Comparison of ENCODE assay signal across 12 cellular contexts in the genomic region with DNA sequence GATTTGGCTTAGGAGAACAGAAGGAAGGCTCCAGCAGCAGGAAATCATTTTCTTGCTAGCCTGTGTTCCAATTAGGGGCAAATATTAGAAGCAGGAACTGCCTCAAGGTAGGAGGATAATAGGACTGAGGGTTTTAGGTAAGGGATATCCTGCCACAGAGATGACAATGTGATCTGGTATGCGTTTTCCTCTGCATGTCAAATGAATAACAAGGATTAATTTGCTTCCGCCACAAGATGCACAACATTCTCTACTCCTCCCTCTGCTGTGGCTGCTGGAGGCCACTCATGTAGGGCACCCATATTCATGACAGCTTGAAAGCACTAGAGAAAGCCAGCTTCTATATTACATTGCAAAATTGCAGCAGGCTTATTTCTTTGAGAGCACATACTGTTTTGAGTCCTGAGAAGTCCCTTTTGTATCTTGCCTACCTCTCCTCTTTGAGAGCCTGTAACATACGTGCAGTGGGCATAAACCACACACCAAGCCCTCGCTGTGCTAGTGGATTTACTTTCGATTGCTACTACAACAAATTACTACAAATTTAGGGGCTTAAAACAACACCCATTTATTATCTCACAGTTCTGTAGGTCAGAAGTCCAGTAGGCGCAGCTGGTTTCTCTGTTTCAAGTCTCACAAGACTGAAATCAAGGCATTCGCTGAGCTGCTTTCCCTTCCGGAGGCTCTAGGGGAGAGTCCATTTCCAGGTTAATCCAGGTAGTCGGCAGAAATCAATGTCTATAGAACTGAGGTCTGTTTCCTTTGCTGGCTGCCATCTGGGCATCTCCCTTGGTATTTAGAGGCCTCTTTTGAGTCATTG. TPM values are rescaled to one million over a fixed set of nuclear protein-coding genes. Genes with fewer than 3 reads are reported as not detected.
DNase-seq lines count a peak whose midpoint lies in the region; ATAC-seq, FAIRE-seq and TF ChIP-seq lines count a peak whose summit lies in the region.
"Had no signal": no experiment of that assay in that cellular context is flagged by ENCODE, and none has a peak within 500 bp of the region (broad histone marks: within the 10 kb centered on the region; RNA-seq: fewer than 3 reads in every experiment).

No MANE protein-coding gene starts in this region.

- no peak for TF ChIP-seq CTCF in kidney (IDR thresholded peaks at IDR 0.05; ENCODE audit: borderline replicate concordance, extremely low read depth, insufficient read depth)

- ATAC-seq in GM18868 (IDR thresholded peaks at IDR 0.05; ENCODE audit: unreplicated experiment), result no peak

- H3K36me3 Mint-ChIP-seq in activated T-cell treated with anti-CD3 and anti-CD28 coated beads, Interleukin-2, amount 50 U/mL, for 24 hours (ENCODE audit: low read depth), result peaks cover 4% of the 10 kb centered on the region

- peak overlapping the region; percentile 22 for H3K27ac Mint-ChIP-seq in activated T-cell treated with anti-CD3 and anti-CD28 coated beads, Interleukin-2, amount 50 U/mL, for 24 hours

- peaks cover 76% of the 10 kb centered on the region for H3K4me1 Mint-ChIP-seq in activated T-cell treated with anti-CD3 and anti-CD28 coated beads, Interleukin-2, amount 50 U/mL, for 24 hours (ENCODE audit: low read depth)

- FAIRE-seq in small intestine (lab: Jason Lieb, UNC) (no peak), kidney (lab: Jason Lieb, UNC) (no peak)

- H3K9me3 Mint-ChIP-seq in activated T-cell treated with anti-CD3 and anti-CD28 coated beads, Interleukin-2, amount 50 U/mL, for 24 hours, result peaks cover under 1% of the 10 kb centered on the region

- H3K27ac ChIP-seq in duodenal mucosa (ENCODE audit: low read depth, low read length), result no peak overlapping the region
- peak overlapping the region in 1 of 2 donors; percentile 12 for H3K27ac ChIP-seq in small intestine (ENCODE audit: low read depth in 1 of 2, low read length in 1 of 2)
- H3K27ac ChIP-seq in kidney (ENCODE audit: low read depth in 2 of 2, low read length in 2 of 2), result no peak overlapping the region
- H3K27ac ChIP-seq: parathyroid adenoma, thoracic aorta had no signal

- DNase-seq in activated T-cell treated with anti-CD3 and anti-CD28 coated beads, Interleukin-2, amount 50 U/mL, for 24 hours, result no peak
- DNase-seq in activated T-cell treated with anti-CD3 and anti-CD28 coated beads, Interleukin-2, amount 50 U/mL, for 48 hours, result no peak
- peak; percentile 26 for DNase-seq in NCI-H2227 (lab: John Stamatoyannopoulos, UW; ENCODE audit: unreplicated experiment)
- peak; percentile 84 for DNase-seq in small intestine
- DNase-seq in foreskin melanocyte, result no peak
- no peak for DNase-seq in kidney
- DNase-seq: DMS153, SW 1271 had no signal

- H3K27me3 ChIP-seq in duodenal mucosa (ENCODE audit: control insufficient read depth in 1 of 2, insufficient read depth in 2 of 2, low read length in 2 of 2) (no peaks in the 10 kb centered on the region), small intestine (ENCODE audit: control insufficient read depth in 2 of 2, insufficient read depth in 2 of 2, low read length in 2 of 2) (no peaks in the 10 kb centered on the region)

- H3K9me3 ChIP-seq in duodenal mucosa (ENCODE audit: control insufficient read depth in 1 of 2, low read length in 2 of 2) (no peaks in the 10 kb centered on the region), small intestine (ENCODE audit: control insufficient read depth, low read depth) (no peaks in the 10 kb centered on the region), kidney (ENCODE audit: control insufficient read depth in 1 of 2, low read length in 2 of 2) (no peaks in the 10 kb centered on the region)
- H3K9me3 ChIP-seq: thoracic aorta had no signal

- peaks cover 21 to 22% of the 10 kb centered on the region in 2 donors for H3K4me1 ChIP-seq in duodenal mucosa (ENCODE audit: control insufficient read depth in 1 of 2, insufficient read depth in 2 of 2, low read length in 2 of 2)
- no peaks in the 10 kb centered on the region for H3K4me1 ChIP-seq in small intestine (ENCODE audit: control insufficient read depth in 2 of 2, insufficient read depth in 1 of 2, low read depth in 1 of 2, low read length in 1 of 2)
- H3K4me1 ChIP-seq in kidney (ENCODE audit: control insufficient read depth in 1 of 2, insufficient read depth in 1 of 2, low read depth in 1 of 2, low read length in 2 of 2), result no peaks in the 10 kb centered on the region
- H3K4me1 ChIP-seq: parathyroid adenoma had no signal

- intact Hi-C loops in kidney (cut with DNase I), result no loop called here

- H3K4me3 ChIP-seq in duodenal mucosa (ENCODE audit: low read depth in 1 of 2, low read length in 2 of 2) (peak overlapping the region; percentile 27 to 60), small intestine (ENCODE audit: low read depth in 1 of 2, low read length in 2 of 2) (no peak overlapping the region), kidney (ENCODE audit: low read length in 2 of 2) (no peak overlapping the region)
- H3K4me3 ChIP-seq: thoracic aorta had no signal

- H3K36me3 ChIP-seq in duodenal mucosa (ENCODE audit: control insufficient read depth in 1 of 2, insufficient read depth in 2 of 2, low read length in 2 of 2), result no peaks in the 10 kb centered on the region
- H3K36me3 ChIP-seq in small intestine (ENCODE audit: control insufficient read depth in 2 of 2, insufficient read depth in 2 of 2, low read length in 2 of 2), result no peaks in the 10 kb centered on the region
- no peaks in the 10 kb centered on the region for H3K36me3 ChIP-seq in kidney (ENCODE audit: control insufficient read depth in 1 of 2, insufficient read depth in 2 of 2, low read length in 2 of 2)
- H3K36me3 ChIP-seq: thoracic aorta had no signal

- 28 to 58% (median 36%) methylated on average over 9 of the region's 9 CpGs for WGBS in small intestine, 3 donors

- peak overlapping the region; percentile 16 for H3K4me3 Mint-ChIP-seq in activated T-cell treated with anti-CD3 and anti-CD28 coated beads, Interleukin-2, amount 50 U/mL, for 24 hours

- H3K9ac ChIP-seq in duodenal mucosa (ENCODE audit: low read depth in 1 of 2, low read length in 2 of 2) (peak overlapping the region in 1 of 2 donors; percentile 4), kidney (ENCODE audit: low read length in 2 of 2) (no peak overlapping the region)
- H3K9ac ChIP-seq: parathyroid adenoma had no signal

- no peaks in the 10 kb centered on the region for H3K27me3 Mint-ChIP-seq in activated T-cell treated with anti-CD3 and anti-CD28 coated beads, Interleukin-2, amount 50 U/mL, for 24 hours

RNA-seq across cellular contexts. Expression of gene CD47, which starts 5.9 kb away (rescaled TPM):
- polyA plus RNA-seq in small intestine (10 to 100 TPM; 18.9 to 67.2 (median 29.1) TPM), kidney (ENCODE audit: insufficient read depth, low read depth, low replicate concordance) (61.7 TPM)
- 104 TPM for total RNA-seq in kidney

Comparison
In these comparisons a context has a peak if more than half of its experiments do, and no peak if none do; other contexts are left out.
1. DNase-seq: peak in NCI-H2227 (single experiment) and small intestine (single experiment); none in activated T-cell treated with anti-CD3 and anti-CD28 coated beads, Interleukin-2, amount 50 U/mL, for 24 hours (single experiment), activated T-cell treated with anti-CD3 and anti-CD28 coated beads, Interleukin-2, amount 50 U/mL, for 48 hours (0 of 2), foreskin melanocyte (single experiment) and kidney (single experiment).
2. H3K4me3 ChIP-seq: peak in duodenal mucosa (2 of 2); none in small intestine (0 of 2) and kidney (0 of 2).